Comparison of ENCODE assay signal across 22 cellular contexts in genomic region chr7:121503730-121504129, GRCh38.
"Had no signal": no experiment of that assay in that cellular context is flagged by ENCODE, and none has a peak within 500 bp of the region (broad histone marks: within the 10 kb centered on the region; RNA-seq: fewer than 3 reads in every experiment).

No MANE protein-coding gene starts in this region.

- H3K4me1 Mint-ChIP-seq: activated B cell treated with CpG ODN at 0.5 μM for 24 hours; activated CD4-positive, alpha-beta T cell treated with anti-CD3 and anti-CD28 coated beads, Interleukin-2, amount 10 ng/mL, durations not matched to agents 7 days and 5 days; activated naive CD8-positive, alpha-beta T cell treated with anti-CD3 and anti-CD28 coated beads, Interleukin-2, amount 10 ng/mL, durations not matched to agents 7 days and 5 days; T-cell had no signal

- H3K27ac Mint-ChIP-seq: activated B cell treated with CpG ODN at 0.5 μM for 24 hours; activated CD4-positive, alpha-beta memory T cell treated with anti-CD3 and anti-CD28 coated beads, Interleukin-2, amount 10 ng/mL, durations not matched to agents 7 days and 5 days; activated CD4-positive, alpha-beta T cell treated with anti-CD3 and anti-CD28 coated beads, Interleukin-2, amount 10 ng/mL, durations not matched to agents 7 days and 5 days; activated naive CD8-positive, alpha-beta T cell treated with anti-CD3 and anti-CD28 coated beads, Interleukin-2, amount 10 ng/mL, durations not matched to agents 7 days and 5 days; activated T-helper 2 cell treated with anti-CD3 and anti-CD28 coated beads, Interferon-gamma antibody, Interleukin-2, Interleukin-4, amounts not matched to agents 10 μg/mL and 5 μg/mL and 100 μg/mL, durations not matched to agents 14 hours and 24 hours and 36 hours; T-cell had no signal

- DNase-seq: activated B cell treated with CpG ODN at 0.5 μM for 24 hours; activated CD4-positive, alpha-beta memory T cell treated with anti-CD3 and anti-CD28 coated beads, Interleukin-2, amount 10 ng/mL, durations not matched to agents 7 days and 5 days; activated CD4-positive, alpha-beta T cell treated with anti-CD3 and anti-CD28 coated beads for 1 hour; activated CD4-positive, alpha-beta T cell treated with anti-CD3 and anti-CD28 coated beads, Interleukin-2, amount 10 ng/mL, durations not matched to agents 7 days and 5 days; activated naive CD4-positive, alpha-beta T cell treated with anti-CD3 and anti-CD28 coated beads, Interleukin-2, amount 50 U/mL, for 16 hours; activated naive CD8-positive, alpha-beta T cell treated with anti-CD3 and anti-CD28 coated beads, Interleukin-2, amount 10 ng/mL, durations not matched to agents 7 days and 5 days; activated T-cell treated with anti-CD3 and anti-CD28 coated beads for 4 hours; activated T-cell treated with anti-CD3 and anti-CD28 coated beads, Interleukin-2, amount 50 U/mL, for 48 hours; central memory CD4-positive, alpha-beta T cell; KBM-7; NCI-H1105; NCI-H1436; NCI-H1694 treated with DMSO at 0.1 percent for 48 hours; NCI-H2029 treated with DMSO at 0.1 percent for 48 hours; NCI-H345; NCI-H524; PC-3; SHP77; T-cell; T-helper 2 cell had no signal

- H3K9me3 ChIP-seq: adrenal gland had no signal

- H3K36me3 Mint-ChIP-seq: activated naive CD8-positive, alpha-beta T cell treated with anti-CD3 and anti-CD28 coated beads, Interleukin-2, amount 10 ng/mL, durations not matched to agents 7 days and 5 days; T-cell had no signal

- H3K27me3 Mint-ChIP-seq: activated B cell treated with CpG ODN at 0.5 μM for 24 hours; activated naive CD8-positive, alpha-beta T cell treated with anti-CD3 and anti-CD28 coated beads, Interleukin-2, amount 10 ng/mL, durations not matched to agents 7 days and 5 days had no signal

- H3K27ac ChIP-seq: adrenal gland had no signal

- H3K4me3 Mint-ChIP-seq: activated B cell treated with CpG ODN at 0.5 μM for 24 hours; activated CD4-positive, alpha-beta memory T cell treated with anti-CD3 and anti-CD28 coated beads, Interleukin-2, amount 10 ng/mL, durations not matched to agents 7 days and 5 days; activated CD4-positive, alpha-beta T cell treated with anti-CD3 and anti-CD28 coated beads, Interleukin-2, amount 10 ng/mL, durations not matched to agents 7 days and 5 days; activated naive CD8-positive, alpha-beta T cell treated with anti-CD3 and anti-CD28 coated beads, Interleukin-2, amount 10 ng/mL, durations not matched to agents 7 days and 5 days; T-cell had no signal

- H3K27me3 ChIP-seq: adrenal gland had no signal

- ATAC-seq: T-cell had no signal
